10 cellular contexts compared by ENCODE assay signal in the genomic region with DNA sequence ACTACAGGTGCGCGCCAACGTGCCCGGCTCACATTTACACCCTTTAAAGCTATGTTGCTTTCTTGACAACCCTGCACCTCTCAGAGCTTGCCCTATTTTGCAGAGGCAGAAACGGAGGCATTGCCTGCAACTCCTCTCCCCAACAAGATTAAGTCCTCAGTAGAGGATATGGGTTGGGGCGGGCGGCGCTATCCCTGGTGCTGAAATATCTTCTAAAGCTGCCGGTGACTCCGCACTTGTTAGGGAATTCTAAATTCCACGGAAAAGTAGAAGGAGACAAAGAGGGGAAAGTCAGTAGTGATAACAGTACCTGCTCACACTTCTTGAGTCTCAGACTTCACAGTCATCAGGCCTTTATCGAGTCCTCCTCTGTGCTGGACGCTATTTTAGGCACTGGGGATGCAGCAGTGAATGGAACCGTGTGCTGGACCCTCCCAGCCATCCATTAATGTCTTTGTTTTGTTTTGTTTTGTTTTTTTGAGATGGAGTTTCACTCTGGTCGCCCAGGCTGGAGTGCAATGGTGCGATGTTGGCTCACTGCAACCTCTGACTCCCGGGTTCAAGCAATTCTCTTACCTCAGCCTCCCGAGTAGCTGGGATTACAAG. TPM values are rescaled to one million over a fixed set of nuclear protein-coding genes. Genes with fewer than 3 reads are reported as not detected.
DNase-seq lines count a peak whose midpoint lies in the region; ATAC-seq lines count a peak whose summit lies in the region.
"Had no signal": no experiment of that assay in that cellular context is flagged by ENCODE, and none has a peak within 500 bp of the region (broad histone marks: within the 10 kb centered on the region; RNA-seq: fewer than 3 reads in every experiment).

No MANE protein-coding gene starts in this region.

- H3K4me1 Mint-ChIP-seq in activated CD4-positive, alpha-beta memory T cell treated with anti-CD3 and anti-CD28 coated beads for 36 hours (ENCODE audit: low read depth): no peaks in the 10 kb centered on the region

- intact Hi-C loops in activated CD4-positive, alpha-beta memory T cell treated with anti-CD3 and anti-CD28 coated beads for 36 hours (cut with micrococcal nuclease): no loop called here

- H3K36me3 Mint-ChIP-seq in activated CD4-positive, alpha-beta memory T cell treated with anti-CD3 and anti-CD28 coated beads for 36 hours: no peaks in the 10 kb centered on the region

- CTCF ChIA-PET in activated CD4-positive, alpha-beta memory T cell treated with anti-CD3 and anti-CD28 coated beads for 36 hours (lab: Charles Lee): interaction anchor here (1.5 kb wide), 1 partner anchor 56 kb away, joined by 4 read pairs; no protein-coding TSS in a partner anchor

- DNase-seq in AG20443 (ENCODE audit: low spot score): peak; percentile 79
- DNase-seq in HuH-7 (ENCODE audit: low spot score): peak; percentile 76
- peak; percentile 25 for DNase-seq in activated CD4-positive, alpha-beta memory T cell treated with anti-CD3 and anti-CD28 coated beads for 36 hours
- peak; percentile 52 for DNase-seq in iris pigment epithelial cell (ENCODE audit: low read depth)
- no peak for DNase-seq in DMS53 (lab: John Stamatoyannopoulos, UW)
- DNase-seq in NCI-H2196 (lab: John Stamatoyannopoulos, UW; ENCODE audit: unreplicated experiment): no peak
- DNase-seq: DMS153; naive thymus-derived CD8-positive, alpha-beta T cell had no signal

- no peak overlapping the region for H3K27ac Mint-ChIP-seq in activated CD4-positive, alpha-beta memory T cell treated with anti-CD3 and anti-CD28 coated beads for 36 hours

- POLR2A ChIA-PET in activated CD4-positive, alpha-beta memory T cell treated with anti-CD3 and anti-CD28 coated beads for 36 hours (lab: Charles Lee): no interaction called here

- no peaks in the 10 kb centered on the region for H3K27me3 Mint-ChIP-seq in activated CD4-positive, alpha-beta memory T cell treated with anti-CD3 and anti-CD28 coated beads for 36 hours
- H3K27me3 Mint-ChIP-seq: naive thymus-derived CD8-positive, alpha-beta T cell had no signal

- no peak for ATAC-seq in HG03097 (IDR thresholded peaks at IDR 0.05; ENCODE audit: low FRiP score, unreplicated experiment)
- no peak for ATAC-seq in GM18907 (IDR thresholded peaks at IDR 0.05; ENCODE audit: unreplicated experiment)
- ATAC-seq: naive thymus-derived CD8-positive, alpha-beta T cell had no signal

- no peak overlapping the region for H3K4me3 Mint-ChIP-seq in activated CD4-positive, alpha-beta memory T cell treated with anti-CD3 and anti-CD28 coated beads for 36 hours
- H3K4me3 Mint-ChIP-seq: naive thymus-derived CD8-positive, alpha-beta T cell had no signal

- H3K9me3 Mint-ChIP-seq in activated CD4-positive, alpha-beta memory T cell treated with anti-CD3 and anti-CD28 coated beads for 36 hours: no peaks in the 10 kb centered on the region
- H3K9me3 Mint-ChIP-seq: naive thymus-derived CD8-positive, alpha-beta T cell had no signal

RNA-seq across cellular contexts. Expression of gene SLC5A5, which starts 18.0 kb away (rescaled TPM):
- 1 to 10 TPM in 1 of 2 experiments, under 1 TPM in 1; 0.87 to 1.0 TPM for total RNA-seq in activated CD4-positive, alpha-beta memory T cell treated with anti-CD3 and anti-CD28 coated beads for 36 hours

RNA-seq across cellular contexts. Expression of gene RPL18A, which starts 30.0 kb away (rescaled TPM):
- 1,000 to 10,000 TPM; 3,104 to 3,138 TPM for total RNA-seq in activated CD4-positive, alpha-beta memory T cell treated with anti-CD3 and anti-CD28 coated beads for 36 hours

RNA-seq across cellular contexts. Expression of gene JAK3, which starts 41.9 kb away (rescaled TPM):
- total RNA-seq in activated CD4-positive, alpha-beta memory T cell treated with anti-CD3 and anti-CD28 coated beads for 36 hours: 100 to 1,000 TPM; 200 to 217 TPM

RNA-seq across cellular contexts. Expression of gene CCDC124, which starts 43.1 kb away (rescaled TPM):
- total RNA-seq in activated CD4-positive, alpha-beta memory T cell treated with anti-CD3 and anti-CD28 coated beads for 36 hours: 100 to 1,000 TPM; 101 to 105 TPM

Comparison
In these comparisons a context has a peak if more than half of its experiments do, and no peak if none do; other contexts are left out.
1. DNase-seq: peak in AG20443 (single experiment), HuH-7 (single experiment), activated CD4-positive, alpha-beta memory T cell treated with anti-CD3 and anti-CD28 coated beads for 36 hours (single experiment) and iris pigment epithelial cell (single experiment); none in DMS53 (single experiment) and NCI-H2196 (single experiment).